In genomic region chr4:152988721-152989553, GRCh38 we compare ENCODE assay signal across 1 cellular context.
TF ChIP-seq lines count a peak whose summit lies in the region.

No MANE protein-coding gene starts in this region.

TF ChIP-seq in HepG2, 621 proteins besides CTCF, POLR2A, EP300 and RAD21 (continued from another document):
- no peak for TF ChIP-seq ZBED4 (CRISPR knock-in tag; IDR thresholded peaks at IDR 0.05; ENCODE audit: borderline replicate concordance)
TF ChIP-seq in HepG2: peak in this region for 0.
